28 cellular contexts compared by ENCODE assay signal in the genomic region with DNA sequence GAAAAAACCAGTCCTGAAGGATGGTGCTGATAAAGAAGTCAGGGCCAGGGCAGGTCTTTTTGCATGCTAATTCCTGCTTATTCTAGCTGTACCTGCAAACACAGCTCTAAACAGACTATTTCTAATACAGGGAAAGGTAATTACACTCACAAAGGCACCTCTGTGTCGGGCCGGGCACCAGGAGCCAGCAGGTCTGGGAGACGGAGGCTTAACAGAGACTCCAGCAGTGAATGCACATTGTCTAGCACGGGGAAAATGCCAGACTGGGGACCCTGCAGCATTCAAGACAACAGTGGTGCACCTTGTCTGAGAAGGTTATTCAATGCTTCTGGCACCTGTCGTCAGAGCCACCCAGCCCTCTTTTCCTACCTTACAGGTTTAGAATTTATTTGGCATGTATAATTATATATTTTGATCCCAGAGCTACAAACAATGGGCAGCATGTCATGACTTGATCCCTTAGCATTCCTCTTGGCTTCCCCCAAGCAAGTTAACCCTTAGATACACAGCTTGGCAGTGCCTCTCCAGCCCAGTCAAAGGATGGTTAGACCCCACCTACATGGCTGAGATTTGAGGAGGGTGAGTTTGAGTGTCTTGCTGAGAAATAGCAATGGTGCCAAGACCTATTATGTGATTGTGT.
DNase-seq lines count a peak whose midpoint lies in the region; ATAC-seq and TF ChIP-seq lines count a peak whose summit lies in the region.
"Had no signal": no experiment of that assay in that cellular context is flagged by ENCODE, and none has a peak within 500 bp of the region (broad histone marks: within the 10 kb centered on the region; RNA-seq: fewer than 3 reads in every experiment).

No MANE protein-coding gene starts in this region.

- H3K9me3 Mint-ChIP-seq in mesothelial cell of epicardium, result peaks cover 9% of the 10 kb centered on the region
- H3K9me3 Mint-ChIP-seq in effector memory CD8-positive, alpha-beta T cell, result no peaks in the 10 kb centered on the region
- H3K9me3 Mint-ChIP-seq: activated B cell treated with CpG ODN at 0.5 μM for 24 hours; activated naive CD4-positive, alpha-beta T cell treated with anti-CD3 and anti-CD28 coated beads for 36 hours; activated T-helper 1 cell treated with anti-CD3 and anti-CD28 coated beads, Interleukin-12 subunit alpha, Interleukin-12 subunit beta, Interleukin-2, Interleukin-4 antibody, amounts not matched to agents 30 ng/mL and 10 ng/mL and 1 ng/mL, durations not matched to agents 14 hours and 24 hours and 36 hours; naive thymus-derived CD4-positive, alpha-beta T cell had no signal

- H3K9ac ChIP-seq in HUES48 (ENCODE audit: low read depth, low read length), result no peak overlapping the region

- peaks cover 8% of the 10 kb centered on the region for H3K27me3 ChIP-seq in HUES48 (ENCODE audit: control insufficient read depth, insufficient read depth, low read length)
- H3K27me3 ChIP-seq: adrenal gland, dorsolateral prefrontal cortex, suprapubic skin had no signal

- H3K36me3 ChIP-seq in HUES48 (ENCODE audit: control insufficient read depth, insufficient read depth, low read length), result 0 out of 2 replicates have a peak, but pooled peaks cover 3% of the 10 kb centered on the region
- H3K36me3 ChIP-seq: adrenal gland had no signal

- peak; percentile 93 to 94 for DNase-seq in NCI-H1930 (lab: John Stamatoyannopoulos, UW)
- peak; percentile 95 for DNase-seq in NCI-H748 treated with DMSO at 0.1 percent for 48 hours (lab: John Stamatoyannopoulos, UW)
- DNase-seq in mesothelial cell of epicardium (ENCODE audit: low spot score in 2 of 2, unreplicated experiment in 2 of 2), result no peak
- DNase-seq in pons (ENCODE audit: low spot score), result no peak
- DNase-seq in NCI-H1092 treated with DMSO at 0.1 percent for 48 hours (lab: John Stamatoyannopoulos, UW), result no peak
- DNase-seq in effector memory CD8-positive, alpha-beta T cell, result no peak
- DNase-seq: activated B cell treated with CpG ODN at 0.5 μM for 24 hours; activated CD4-positive, alpha-beta T cell treated with anti-CD3 and anti-CD28 coated beads, Interleukin-2, amount 50 U/mL, for 1 hour; activated CD8-positive, alpha-beta memory T cell treated with anti-CD3 and anti-CD28 coated beads, Interleukin-2, amount 10 ng/mL, durations not matched to agents 7 days and 5 days; activated naive CD4-positive, alpha-beta T cell treated with anti-CD3 and anti-CD28 coated beads for 36 hours; adrenal gland; C1 segment of cervical spinal cord; dorsolateral prefrontal cortex; EL; IMR-90; left ventricle myocardium superior; naive thymus-derived CD4-positive, alpha-beta T cell; NCI-H1092; NCI-H2227 treated with DMSO at 0.1 percent for 48 hours; occipital lobe; PC-3; SHP77 treated with DMSO at 0.1 percent for 48 hours; stimulated activated CD4-positive, alpha-beta T cell treated with anti-CD3 and anti-CD28 coated beads, Interleukin-4, amount 100 ng/mL, for 4 hours; stimulated activated naive CD4-positive, alpha-beta T cell had no signal

- peaks cover 41% of the 10 kb centered on the region for H3K4me1 Mint-ChIP-seq in mesothelial cell of epicardium
- H3K4me1 Mint-ChIP-seq in effector memory CD8-positive, alpha-beta T cell (ENCODE audit: low read depth in 2 of 2), result no peaks in the 10 kb centered on the region
- H3K4me1 Mint-ChIP-seq: activated B cell treated with CpG ODN at 0.5 μM for 24 hours; activated CD8-positive, alpha-beta memory T cell treated with anti-CD3 and anti-CD28 coated beads, Interleukin-2, amount 10 ng/mL, durations not matched to agents 7 days and 5 days had no signal

- H3K4me1 ChIP-seq in HUES48 (ENCODE audit: control insufficient read depth, insufficient read depth, low read length), result peaks cover 5% of the 10 kb centered on the region; the same call in 1 of the 2 replicates
- H3K4me1 ChIP-seq: adrenal gland had no signal

- no peak for TF ChIP-seq CTCF in mesothelial cell of epicardium (IDR thresholded peaks at IDR 0.05; ENCODE audit: unreplicated experiment)

- peak overlapping the region; percentile 18 for H3K27ac ChIP-seq in HUES48 (ENCODE audit: low read depth, low read length)
- H3K27ac ChIP-seq: adrenal gland had no signal

- no peak for ATAC-seq in effector memory CD8-positive, alpha-beta T cell (replicated peaks)
- ATAC-seq: activated CD8-positive, alpha-beta memory T cell treated with anti-CD3 and anti-CD28 coated beads, Interleukin-2, amount 10 ng/mL, durations not matched to agents 7 days and 5 days; left ventricle myocardium superior; naive thymus-derived CD4-positive, alpha-beta T cell; PC-3 had no signal

- H3K36me3 Mint-ChIP-seq in mesothelial cell of epicardium, result peaks cover 24% of the 10 kb centered on the region
- peaks cover 3% of the 10 kb centered on the region for H3K36me3 Mint-ChIP-seq in effector memory CD8-positive, alpha-beta T cell (ENCODE audit: insufficient read depth)
- H3K36me3 Mint-ChIP-seq: activated CD8-positive, alpha-beta memory T cell treated with anti-CD3 and anti-CD28 coated beads, Interleukin-2, amount 10 ng/mL, durations not matched to agents 7 days and 5 days had no signal

- peak overlapping the region; percentile 3 for H3K27ac Mint-ChIP-seq in mesothelial cell of epicardium
- H3K27ac Mint-ChIP-seq in effector memory CD8-positive, alpha-beta T cell, result peak overlapping the region in 1 of 2 donors; percentile 11
- H3K27ac Mint-ChIP-seq: activated B cell treated with CpG ODN at 0.5 μM for 24 hours; activated CD8-positive, alpha-beta memory T cell treated with anti-CD3 and anti-CD28 coated beads, Interleukin-2, amount 10 ng/mL, durations not matched to agents 7 days and 5 days; activated naive CD4-positive, alpha-beta T cell treated with anti-CD3 and anti-CD28 coated beads for 36 hours; activated T-helper 1 cell treated with anti-CD3 and anti-CD28 coated beads, Interleukin-12 subunit alpha, Interleukin-12 subunit beta, Interleukin-2, Interleukin-4 antibody, amounts not matched to agents 30 ng/mL and 10 ng/mL and 1 ng/mL, durations not matched to agents 14 hours and 24 hours and 36 hours; naive thymus-derived CD4-positive, alpha-beta T cell had no signal

- H3K9me3 ChIP-seq in HUES48 (ENCODE audit: control insufficient read depth, insufficient read depth, low read length), result no peaks in the 10 kb centered on the region
- H3K9me3 ChIP-seq: adrenal gland, suprapubic skin had no signal

- no peak overlapping the region for H3K4me3 ChIP-seq in HUES48 (ENCODE audit: low read depth, low read length)
- H3K4me3 ChIP-seq: adrenal gland, dorsolateral prefrontal cortex, suprapubic skin had no signal

- no peak overlapping the region for H3K4me3 Mint-ChIP-seq in mesothelial cell of epicardium
- no peak overlapping the region for H3K4me3 Mint-ChIP-seq in effector memory CD8-positive, alpha-beta T cell
- H3K4me3 Mint-ChIP-seq: activated B cell treated with CpG ODN at 0.5 μM for 24 hours; activated CD8-positive, alpha-beta memory T cell treated with anti-CD3 and anti-CD28 coated beads, Interleukin-2, amount 10 ng/mL, durations not matched to agents 7 days and 5 days; activated naive CD4-positive, alpha-beta T cell treated with anti-CD3 and anti-CD28 coated beads for 36 hours; activated T-helper 1 cell treated with anti-CD3 and anti-CD28 coated beads, Interleukin-12 subunit alpha, Interleukin-12 subunit beta, Interleukin-2, Interleukin-4 antibody, amounts not matched to agents 30 ng/mL and 10 ng/mL and 1 ng/mL, durations not matched to agents 14 hours and 24 hours and 36 hours; brain; naive thymus-derived CD4-positive, alpha-beta T cell had no signal

- no peaks in the 10 kb centered on the region for H3K27me3 Mint-ChIP-seq in mesothelial cell of epicardium (ENCODE audit: low read depth)
- H3K27me3 Mint-ChIP-seq in effector memory CD8-positive, alpha-beta T cell, result no peaks in the 10 kb centered on the region
- H3K27me3 Mint-ChIP-seq: activated B cell treated with CpG ODN at 0.5 μM for 24 hours; activated CD8-positive, alpha-beta memory T cell treated with anti-CD3 and anti-CD28 coated beads, Interleukin-2, amount 10 ng/mL, durations not matched to agents 7 days and 5 days; brain; naive thymus-derived CD4-positive, alpha-beta T cell had no signal

Comparison
In these comparisons a context has a peak if more than half of its experiments do, and no peak if none do; other contexts are left out.
1. DNase-seq: peak in NCI-H1930 (2 of 2) and NCI-H748 treated with DMSO at 0.1 percent for 48 hours (single experiment); none in mesothelial cell of epicardium (0 of 2), pons (single experiment), NCI-H1092 treated with DMSO at 0.1 percent for 48 hours (single experiment) and effector memory CD8-positive, alpha-beta T cell (0 of 3).